In genomic region chr12:52524898-52525591, GRCh38 we compare ENCODE assay signal across 19 cellular contexts. TPM values are rescaled to one million over a fixed set of nuclear protein-coding genes. Genes with fewer than 3 reads are reported as not detected.
DNase-seq lines count a peak whose midpoint lies in the region; ATAC-seq and TF ChIP-seq lines count a peak whose summit lies in the region.
"Had no signal": no experiment of that assay in that cellular context is flagged by ENCODE, and none has a peak within 500 bp of the region (broad histone marks: within the 10 kb centered on the region; RNA-seq: fewer than 3 reads in every experiment).

No MANE protein-coding gene starts in this region.

- peak overlapping the region; percentile 77 to 83 for H3K27ac ChIP-seq in breast epithelium

- H3K27ac Mint-ChIP-seq in mesothelial cell of epicardium, result peak overlapping the region; percentile 66
- H3K27ac Mint-ChIP-seq in stimulated activated naive B cell treated with anti-CD40 and anti-IgM and Interleukin-4, amounts not matched to agents 10 μg/mL and 1 μg/mL and 100 μg/mL, for 72 hours, result no peak overlapping the region
- H3K27ac Mint-ChIP-seq: activated naive CD8-positive, alpha-beta T cell treated with anti-CD3 and anti-CD28 coated beads, Interleukin-2, amount 10 ng/mL, durations not matched to agents 7 days and 5 days; B cell had no signal

- no peak for TF ChIP-seq POLR2A in breast epithelium (IDR thresholded peaks at IDR 0.05)

- no peaks in the 10 kb centered on the region for H3K9me3 Mint-ChIP-seq in mesothelial cell of epicardium
- no peaks in the 10 kb centered on the region for H3K9me3 Mint-ChIP-seq in stimulated activated naive B cell treated with anti-CD40 and anti-IgM and Interleukin-4, amounts not matched to agents 10 μg/mL and 1 μg/mL and 100 μg/mL, for 72 hours
- H3K9me3 Mint-ChIP-seq: activated naive CD8-positive, alpha-beta T cell treated with anti-CD3 and anti-CD28 coated beads, Interleukin-2, amount 10 ng/mL, durations not matched to agents 7 days and 5 days; nephron progenitor cell had no signal

- peak; percentile 75 for ATAC-seq in GM18867 (IDR thresholded peaks at IDR 0.05; ENCODE audit: unreplicated experiment)
- ATAC-seq in stimulated activated naive B cell treated with anti-CD40 and anti-IgM and Interleukin-4, amounts not matched to agents 10 μg/mL and 1 μg/mL and 100 μg/mL, for 72 hours (replicated peaks), result no peak
- ATAC-seq: HepG2 had no signal

- no peak for TF ChIP-seq RAD21 in Ishikawa (IDR thresholded peaks at IDR 0.05; ENCODE audit: low read depth)

- peaks cover 3 to 16% of the 10 kb centered on the region in 2 donors for H3K4me1 ChIP-seq in breast epithelium

- no peak overlapping the region for H3K4me3 Mint-ChIP-seq in mesothelial cell of epicardium
- H3K4me3 Mint-ChIP-seq in stimulated activated naive B cell treated with anti-CD40 and anti-IgM and Interleukin-4, amounts not matched to agents 10 μg/mL and 1 μg/mL and 100 μg/mL, for 72 hours, result no peak overlapping the region
- H3K4me3 Mint-ChIP-seq: activated naive CD8-positive, alpha-beta T cell treated with anti-CD3 and anti-CD28 coated beads, Interleukin-2, amount 10 ng/mL, durations not matched to agents 7 days and 5 days; B cell; nephron progenitor cell had no signal

- DNase-seq in breast epithelium (ENCODE audit: low spot score in 2 of 2) (peak in 1 of 2 donors; percentile 37), mesothelial cell of epicardium (ENCODE audit: low spot score in 2 of 2, unreplicated experiment in 2 of 2) (peak in 1 of 2 experiments; percentile 34), inferior parietal cortex (ENCODE audit: extremely low spot score) (no peak), globus pallidus (ENCODE audit: low spot score) (no peak), iPS-NIHi11 (ENCODE audit: low spot score) (no peak)
- no peak for DNase-seq in stimulated activated naive B cell treated with anti-CD40 and anti-IgM and Interleukin-4, amounts not matched to agents 10 μg/mL and 1 μg/mL and 100 μg/mL, for 72 hours
- DNase-seq: activated CD4-positive, CD25-positive, alpha-beta regulatory T cell; activated naive CD8-positive, alpha-beta T cell treated with anti-CD3 and anti-CD28 coated beads, Interleukin-2, amount 10 ng/mL, durations not matched to agents 7 days and 5 days; GOT3; nephron progenitor cell; NK-92 treated with Interleukin-12 subunit alpha and Interleukin-12 subunit beta, amount 100 ng/mL, for 24 hours; retina; SHP77 treated with DMSO at 0.1 percent for 48 hours had no signal

- H3K36me3 Mint-ChIP-seq in mesothelial cell of epicardium, result no peaks in the 10 kb centered on the region
- no peaks in the 10 kb centered on the region for H3K36me3 Mint-ChIP-seq in stimulated activated naive B cell treated with anti-CD40 and anti-IgM and Interleukin-4, amounts not matched to agents 10 μg/mL and 1 μg/mL and 100 μg/mL, for 72 hours
- H3K36me3 Mint-ChIP-seq: activated naive CD8-positive, alpha-beta T cell treated with anti-CD3 and anti-CD28 coated beads, Interleukin-2, amount 10 ng/mL, durations not matched to agents 7 days and 5 days had no signal

- no peaks in the 10 kb centered on the region for H3K9me3 ChIP-seq in breast epithelium

- TF ChIP-seq CTCF in breast epithelium (IDR thresholded peaks at IDR 0.05) (no peak), mesothelial cell of epicardium (IDR thresholded peaks at IDR 0.05; ENCODE audit: unreplicated experiment) (no peak)

- peak overlapping the region in 1 of 3 donors; percentile 2 for H3K4me3 ChIP-seq in breast epithelium

- H3K27me3 ChIP-seq in breast epithelium, result no peaks in the 10 kb centered on the region

- peaks cover 32% of the 10 kb centered on the region for H3K4me1 Mint-ChIP-seq in mesothelial cell of epicardium
- no peaks in the 10 kb centered on the region for H3K4me1 Mint-ChIP-seq in stimulated activated naive B cell treated with anti-CD40 and anti-IgM and Interleukin-4, amounts not matched to agents 10 μg/mL and 1 μg/mL and 100 μg/mL, for 72 hours
- H3K4me1 Mint-ChIP-seq: B cell had no signal

- no peak for TF ChIP-seq EP300 in Ishikawa (IDR thresholded peaks at IDR 0.05; ENCODE audit: borderline replicate concordance)

- intact Hi-C loops in breast epithelium (cut with DNase I; ENCODE audit: low total_unique reads), result no loop called here

- peaks cover 7% of the 10 kb centered on the region for H3K27me3 Mint-ChIP-seq in mesothelial cell of epicardium (ENCODE audit: low read depth)
- H3K27me3 Mint-ChIP-seq in stimulated activated naive B cell treated with anti-CD40 and anti-IgM and Interleukin-4, amounts not matched to agents 10 μg/mL and 1 μg/mL and 100 μg/mL, for 72 hours, result peaks cover 3 to 5% of the 10 kb centered on the region in 2 donors
- H3K27me3 Mint-ChIP-seq: B cell had no signal

- no peaks in the 10 kb centered on the region for H3K36me3 ChIP-seq in breast epithelium

TF ChIP-seq in Ishikawa, 13 proteins besides CTCF, POLR2A, EP300 and RAD21:
- TF ChIP-seq TCF12 (IDR thresholded peaks at IDR 0.05; ENCODE audit: low read depth) (0 out of 2 replicates have a peak, but pooled peaks have one; percentile 12), USF1 (IDR thresholded peaks at IDR 0.05) (no peak), NFIC (IDR thresholded peaks at IDR 0.05) (no peak)

RNA-seq across cellular contexts. Expression of gene KRT5, which starts 4.9 kb away (rescaled TPM):
- total RNA-seq in breast epithelium, result 100 to 1,000 TPM in 2 of 3 donors, 1 to 10 TPM in 1; 4.3 to 464 (median 413) TPM
- 0.51 to 1.4 TPM (median 0.72 TPM) in 3 replicates for total RNA-seq in mesothelial cell of epicardium
- total RNA-seq: activated naive CD8-positive, alpha-beta T cell treated with anti-CD3 and anti-CD28 coated beads, Interleukin-2, amount 10 ng/mL, durations not matched to agents 7 days and 5 days; B cell; HepG2; T-helper 2 cell treated with Interferon-gamma antibody and Interleukin-4, amounts not matched to agents 100 ng/mL and 5 ng/mL, for 36 hours had no signal

RNA-seq across cellular contexts. Expression of gene KRT71, which starts 27.9 kb away (rescaled TPM):
- total RNA-seq in breast epithelium (under 1 TPM in 1 of 3 donors, not detected in 2; 0.16 TPM), mesothelial cell of epicardium (not detected in 3 replicates)
- total RNA-seq: activated naive CD8-positive, alpha-beta T cell treated with anti-CD3 and anti-CD28 coated beads, Interleukin-2, amount 10 ng/mL, durations not matched to agents 7 days and 5 days; B cell; fibroblast of villous mesenchyme; HepG2; T-helper 2 cell treated with Interferon-gamma antibody and Interleukin-4, amounts not matched to agents 100 ng/mL and 5 ng/mL, for 36 hours had no signal

RNA-seq across cellular contexts. Expression of gene KRT6A, which starts 32.0 kb away (rescaled TPM):
- total RNA-seq in breast epithelium (1 to 10 TPM in 1 of 3 donors, under 1 TPM in 1, not detected in 1; 0.33 to 3.1 TPM), mesothelial cell of epicardium (1.2 TPM in 1 of 3 replicates, not detected in the others)
- total RNA-seq: activated naive CD8-positive, alpha-beta T cell treated with anti-CD3 and anti-CD28 coated beads, Interleukin-2, amount 10 ng/mL, durations not matched to agents 7 days and 5 days; B cell; fibroblast of villous mesenchyme; HepG2; T-helper 2 cell treated with Interferon-gamma antibody and Interleukin-4, amounts not matched to agents 100 ng/mL and 5 ng/mL, for 36 hours had no signal

RNA-seq across cellular contexts. Expression of gene KRT74, which starts 48.6 kb away (rescaled TPM):
- total RNA-seq in breast epithelium, result not detected
- not detected in 3 replicates for total RNA-seq in mesothelial cell of epicardium
- total RNA-seq: activated naive CD8-positive, alpha-beta T cell treated with anti-CD3 and anti-CD28 coated beads, Interleukin-2, amount 10 ng/mL, durations not matched to agents 7 days and 5 days; B cell; fibroblast of villous mesenchyme; HepG2; T-helper 2 cell treated with Interferon-gamma antibody and Interleukin-4, amounts not matched to agents 100 ng/mL and 5 ng/mL, for 36 hours had no signal

RNA-seq across cellular contexts. Expression of gene KRT6C, which starts 51.4 kb away (rescaled TPM):
- total RNA-seq in breast epithelium, result not detected
- not detected in 3 replicates for total RNA-seq in mesothelial cell of epicardium
- total RNA-seq: activated naive CD8-positive, alpha-beta T cell treated with anti-CD3 and anti-CD28 coated beads, Interleukin-2, amount 10 ng/mL, durations not matched to agents 7 days and 5 days; B cell; fibroblast of villous mesenchyme; HepG2; T-helper 2 cell treated with Interferon-gamma antibody and Interleukin-4, amounts not matched to agents 100 ng/mL and 5 ng/mL, for 36 hours had no signal
